Comparison of ENCODE assay signal across 21 cellular contexts in the genomic region with DNA sequence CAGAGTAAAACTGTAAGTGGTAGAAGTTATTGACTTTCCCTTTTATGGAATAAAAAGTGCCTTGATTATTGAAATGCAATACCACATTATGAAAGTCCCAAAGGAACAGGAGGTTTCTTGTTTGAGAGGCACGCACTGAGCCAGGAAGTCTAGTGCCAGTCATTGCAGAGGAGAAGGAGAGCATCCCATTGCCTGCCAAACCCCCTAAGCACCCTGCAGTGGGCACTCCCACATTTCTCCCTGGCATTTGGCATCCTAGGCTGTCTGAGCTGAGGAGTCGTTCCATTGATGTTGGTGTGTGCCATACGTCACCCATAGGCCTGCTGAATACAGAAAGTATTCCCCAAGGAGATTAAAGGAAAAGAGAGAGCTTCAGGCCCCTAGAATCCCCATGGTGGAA.
"Had no signal": no experiment of that assay in that cellular context is flagged by ENCODE, and none has a peak within 500 bp of the region (broad histone marks: within the 10 kb centered on the region; RNA-seq: fewer than 3 reads in every experiment).

No MANE protein-coding gene starts in this region.

- ATAC-seq: left lobe of liver; right cardiac atrium; stimulated activated naive CD8-positive, alpha-beta T cell treated with anti-CD3 and anti-CD28 coated beads, Interleukin-15, Interleukin-2, amounts not matched to agents 100 U/mL and 50 U/mL, for 24 hours; T-cell had no signal

- H3K27me3 ChIP-seq: cardiac muscle cell, dorsolateral prefrontal cortex had no signal

- H3K9me3 Mint-ChIP-seq: activated naive CD4-positive, alpha-beta T cell treated with anti-CD3 and anti-CD28 coated beads, Interleukin-2, amount 10 ng/mL, durations not matched to agents 7 days and 5 days; activated T-helper 2 cell treated with anti-CD3 and anti-CD28 coated beads, Interferon-gamma antibody, Interleukin-2, Interleukin-4, amounts not matched to agents 10 μg/mL and 5 μg/mL and 100 μg/mL, durations not matched to agents 14 hours and 24 hours and 36 hours; endodermal cell; nephron; T-cell had no signal

- H3K36me3 ChIP-seq: cardiac muscle cell, prostate gland had no signal

- H3K4me1 ChIP-seq: prostate gland had no signal

- DNase-seq: activated CD4-positive, alpha-beta T cell treated with anti-CD3 and anti-CD28 coated beads for 1 hour; activated CD4-positive, alpha-beta T cell treated with anti-CD3 and anti-CD28 coated beads, Interleukin-2, amount 50 U/mL, for 48 hours; activated naive CD4-positive, alpha-beta T cell treated with anti-CD3 and anti-CD28 coated beads, Interleukin-2, amount 10 ng/mL, durations not matched to agents 7 days and 5 days; activated T-cell treated with anti-CD3 and anti-CD28 coated beads, Interleukin-2, amount 50 U/mL, for 1 hour; dorsolateral prefrontal cortex; endodermal cell; islet precursor cell; mesendoderm; right cardiac atrium; small intestine; stimulated activated CD4-positive, alpha-beta T cell treated with anti-CD3 and anti-CD28 coated beads, Interleukin-4, amount 100 ng/mL, for 4 hours; stimulated activated CD8-positive, alpha-beta memory T cell treated with anti-CD3 and anti-CD28 coated beads, Interleukin-4, amount 100 ng/mL, for 48 hours; stimulated activated naive CD8-positive, alpha-beta T cell treated with anti-CD3 and anti-CD28 coated beads, Interleukin-15, Interleukin-2, amounts not matched to agents 100 U/mL and 50 U/mL, for 24 hours; T-cell; T1000; trophoblast cell had no signal

- H3K4me1 Mint-ChIP-seq: activated naive CD4-positive, alpha-beta T cell treated with anti-CD3 and anti-CD28 coated beads, Interleukin-2, amount 10 ng/mL, durations not matched to agents 7 days and 5 days; T-cell had no signal

- H3K27me3 Mint-ChIP-seq: activated naive CD4-positive, alpha-beta T cell treated with anti-CD3 and anti-CD28 coated beads, Interleukin-2, amount 10 ng/mL, durations not matched to agents 7 days and 5 days had no signal

- H3K27ac Mint-ChIP-seq: activated naive CD4-positive, alpha-beta T cell treated with anti-CD3 and anti-CD28 coated beads, Interleukin-2, amount 10 ng/mL, durations not matched to agents 7 days and 5 days; activated T-helper 2 cell treated with anti-CD3 and anti-CD28 coated beads, Interferon-gamma antibody, Interleukin-2, Interleukin-4, amounts not matched to agents 10 μg/mL and 5 μg/mL and 100 μg/mL, durations not matched to agents 14 hours and 24 hours and 36 hours; endodermal cell; T-cell had no signal

- H3K9me3 ChIP-seq: prostate gland had no signal

- H3K36me3 Mint-ChIP-seq: activated naive CD4-positive, alpha-beta T cell treated with anti-CD3 and anti-CD28 coated beads, Interleukin-2, amount 10 ng/mL, durations not matched to agents 7 days and 5 days; T-cell had no signal

- H3K4me3 Mint-ChIP-seq: activated naive CD4-positive, alpha-beta T cell treated with anti-CD3 and anti-CD28 coated beads, Interleukin-2, amount 10 ng/mL, durations not matched to agents 7 days and 5 days; endodermal cell; nephron; T-cell had no signal

- H3K4me3 ChIP-seq: cardiac muscle cell, dorsolateral prefrontal cortex, prostate gland had no signal

- H3K27ac ChIP-seq: cardiac muscle cell, prostate gland had no signal
